In genomic region chr20:1346322-1346969, GRCh38 we compare ENCODE assay signal across 15 cellular contexts.
"Had no signal": no experiment of that assay in that cellular context is flagged by ENCODE, and none has a peak within 500 bp of the region (broad histone marks: within the 10 kb centered on the region; RNA-seq: fewer than 3 reads in every experiment).

No MANE protein-coding gene starts in this region.

- H3K36me3 ChIP-seq: stomach, thoracic aorta had no signal

- H3K4me3 Mint-ChIP-seq: T-helper 1 cell treated with Interleukin-12 subunit alpha and Interleukin-12 subunit beta and Interleukin-4 antibody, amounts not matched to agents 30 μg/mL and 1 μg/mL, for 36 hours had no signal

- DNase-seq: activated gamma-delta T cell; activated T-cell treated with anti-CD3 and anti-CD28 coated beads, Interleukin-2, amount 50 U/mL, for 1 hour; amniotic stem cell; body of pancreas; central memory CD4-positive, alpha-beta T cell; cortex of kidney; effector memory CD4-positive, alpha-beta T cell; hypothalamus; kidney glomerular epithelial cell; SK-N-SH; stimulated activated CD4-positive, alpha-beta T cell treated with anti-CD3 and anti-CD28 coated beads, Interleukin-2, amount 100 ng/mL, for 48 hours; stomach had no signal

- H3K27me3 ChIP-seq: body of pancreas, stomach had no signal

- H3K27ac ChIP-seq: body of pancreas, parathyroid adenoma, stomach, thoracic aorta had no signal

- H3K9me3 ChIP-seq: body of pancreas, SK-N-SH, thoracic aorta had no signal

- H3K4me1 ChIP-seq: body of pancreas, parathyroid adenoma had no signal

- H3K4me3 ChIP-seq: body of pancreas, stomach, thoracic aorta had no signal

- ATAC-seq: body of pancreas had no signal

- H3K27ac Mint-ChIP-seq: T-helper 1 cell treated with Interleukin-12 subunit alpha and Interleukin-12 subunit beta and Interleukin-4 antibody, amounts not matched to agents 30 μg/mL and 1 μg/mL, for 36 hours had no signal
